ENCODE assay signal across 30 cellular contexts in the genomic region with DNA sequence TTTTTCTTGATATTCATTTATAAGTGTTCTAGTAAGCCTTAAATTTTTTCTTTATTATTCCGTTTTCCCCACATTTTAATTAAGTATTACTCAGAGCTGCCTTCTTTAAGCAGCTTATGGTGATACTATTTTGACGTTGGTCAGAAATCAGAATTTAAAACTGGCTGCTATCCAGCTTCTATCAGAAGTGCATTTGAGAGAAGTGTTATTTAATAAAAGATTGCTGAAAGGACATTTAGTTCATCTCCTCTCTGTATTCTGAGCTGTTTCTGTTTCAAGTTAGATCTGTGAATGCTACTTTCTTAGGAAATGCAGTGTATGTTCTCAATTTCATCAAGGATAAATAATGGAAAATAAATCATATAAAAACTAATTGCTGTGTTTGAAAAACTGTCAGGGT.
"Had no signal": no experiment of that assay in that cellular context is flagged by ENCODE, and none has a peak within 500 bp of the region (broad histone marks: within the 10 kb centered on the region; RNA-seq: fewer than 3 reads in every experiment).

No MANE protein-coding gene starts in this region.

- ATAC-seq: activated naive CD4-positive, alpha-beta T cell treated with anti-CD3 and anti-CD28 coated beads, Interleukin-2, amount 50 U/mL, for 72 hours; activated naive CD8-positive, alpha-beta T cell treated with anti-CD3 and anti-CD28 coated beads, Interleukin-2, amount 50 U/mL, for 24 hours; activated T-cell treated with anti-CD3 and anti-CD28 coated beads, Interleukin-2, amount 50 U/mL, for 4 hours; Panc1; SK-N-SH treated with all-trans-retinoic acid at 6 μM for 48 hours had no signal

- H3K27me3 ChIP-seq: brain microvascular endothelial cell, MG63, SJSA1 had no signal

- H3K4me1 ChIP-seq: SJSA1 had no signal

- DNase-seq: activated B cell treated with CpG ODN at 0.5 μM for 24 hours; activated CD4-positive, alpha-beta memory T cell treated with anti-CD3 and anti-CD28 coated beads for 36 hours; activated CD4-positive, alpha-beta T cell treated with anti-CD3 and anti-CD28 coated beads, Interleukin-2, amount 10 ng/mL, durations not matched to agents 7 days and 5 days; activated CD8-positive, alpha-beta memory T cell treated with anti-CD3 and anti-CD28 coated beads for 24 hours; activated effector memory CD4-positive, alpha-beta T cell treated with anti-CD3 and anti-CD28 coated beads, Interleukin-2, amount 50 U/mL, for 16 hours; activated naive CD4-positive, alpha-beta T cell treated with Interleukin-2 at 50 U/mL for 16 hours; activated naive CD8-positive, alpha-beta T cell treated with anti-CD3 and anti-CD28 coated beads, Interleukin-2, amount 50 U/mL, for 24 hours; activated T-cell treated with anti-CD3 and anti-CD28 coated beads, Interleukin-2, amount 50 U/mL, for 4 hours; amniotic stem cell; brain microvascular endothelial cell; caudate nucleus; MG63; MV-4-11; NCI-H1105; NCI-H1436; NCI-H1694 treated with DMSO at 0.1 percent for 48 hours; NCI-H2029 treated with DMSO at 0.1 percent for 48 hours; NCI-H345; NCI-H510A; NCI-H526 treated with DMSO at 0.1 percent for 48 hours; NCI-H82; NK-92 treated with Interleukin-12 subunit alpha and Interleukin-12 subunit beta, amount 100 ng/mL, for 24 hours; OCI-M1; RPMI8226; SHP77; SW 1271 had no signal

- H3K9me3 ChIP-seq: MG63, SJSA1 had no signal

- H3K27ac ChIP-seq: brain microvascular endothelial cell, SJSA1 had no signal

- H3K4me3 ChIP-seq: MG63, SJSA1 had no signal
